ENCODE assay signal across 17 cellular contexts in genomic region chr3:4841225-4841624, GRCh38.
DNase-seq lines count a peak whose midpoint lies in the region; ATAC-seq and TF ChIP-seq lines count a peak whose summit lies in the region.
"Had no signal": no experiment of that assay in that cellular context is flagged by ENCODE, and none has a peak within 500 bp of the region (broad histone marks: within the 10 kb centered on the region; RNA-seq: fewer than 3 reads in every experiment).

No MANE protein-coding gene starts in this region.

- intact Hi-C loops in CD8-positive, alpha-beta T cell (cut with DNase I, micrococcal nuclease), result no loop called here
- intact Hi-C loops in stomach (cut with DNase I; ENCODE audit: low total_unique reads), result no loop called here
- intact Hi-C loops in right cardiac atrium (cut with DNase I), result no loop called here

- H3K4me3 ChIP-seq in CD8-positive, alpha-beta T cell (ENCODE audit: low read depth, low read length), result no peak overlapping the region
- no peak overlapping the region for H3K4me3 ChIP-seq in stomach
- H3K4me3 ChIP-seq in right cardiac atrium (ENCODE audit: low read length), result no peak overlapping the region
- H3K4me3 ChIP-seq: BLaER1 treated with 17β-estradiol and CSF1 and Interleukin-3, amounts not matched to agents 10 nM and 100 nM; spleen; upper lobe of right lung had no signal

- DNase-seq in NCI-H1105 treated with DMSO at 0.1 percent for 48 hours (lab: John Stamatoyannopoulos, UW) (peak; percentile 35), NCI-H1105 (lab: John Stamatoyannopoulos, UW) (no peak), kidney tubule cell (ENCODE audit: low spot score) (peak; percentile 76), stomach (no peak), NCI-H128 (lab: John Stamatoyannopoulos, UW; ENCODE audit: unreplicated experiment) (no peak), right cardiac atrium (no peak)
- no peak for DNase-seq in CD8-positive, alpha-beta T cell
- no peak for DNase-seq in activated naive CD4-positive, alpha-beta T cell treated with anti-CD3 and anti-CD28 coated beads, Interleukin-2, amount 50 U/mL, for 72 hours (ENCODE audit: low spot score in 2 of 2)
- DNase-seq: cerebellar nuclear complex, DND-41, NCI-H510A, spleen, upper lobe of right lung had no signal

- peaks cover 64% of the 10 kb centered on the region for H3K4me1 Mint-ChIP-seq in CD8-positive, alpha-beta T cell (ENCODE audit: low read depth)

- POLR2A ChIA-PET in CD8-positive, alpha-beta T cell (lab: Charles Lee), result interaction anchor here (1.5 kb wide), 1 partner anchor 10 kb away, joined by 4 read pairs; no protein-coding TSS in a partner anchor

- no peaks in the 10 kb centered on the region for H3K36me3 ChIP-seq in CD8-positive, alpha-beta T cell (ENCODE audit: insufficient read depth, low read length)
- H3K36me3 ChIP-seq in stomach, result peaks cover 0 to 27% (median 23%) of the 10 kb centered on the region in 4 donors

- no peak for TF ChIP-seq CTCF in CD8-positive, alpha-beta T cell (IDR thresholded peaks at IDR 0.05)
- no peak for TF ChIP-seq CTCF in stomach (IDR thresholded peaks at IDR 0.05)

- no peak for TF ChIP-seq POLR2A in stomach (IDR thresholded peaks at IDR 0.05)

- peaks cover 63% of the 10 kb centered on the region for H3K4me1 ChIP-seq in CD8-positive, alpha-beta T cell (ENCODE audit: insufficient read depth, low read length)
- H3K4me1 ChIP-seq in stomach, result peaks cover 0 to 6% (median 0%) of the 10 kb centered on the region in 4 donors
- no peaks in the 10 kb centered on the region for H3K4me1 ChIP-seq in right cardiac atrium (ENCODE audit: control insufficient read depth, insufficient read depth, low read length)
- H3K4me1 ChIP-seq: parathyroid adenoma, upper lobe of right lung had no signal

- H3K27me3 ChIP-seq in CD8-positive, alpha-beta T cell (ENCODE audit: insufficient read depth, low read length), result no peaks in the 10 kb centered on the region
- H3K27me3 ChIP-seq in stomach, result no peaks in the 10 kb centered on the region
- H3K27me3 ChIP-seq in right cardiac atrium (ENCODE audit: control insufficient read depth, insufficient read depth), result no peaks in the 10 kb centered on the region
- H3K27me3 ChIP-seq: spleen, upper lobe of right lung had no signal

- H3K27ac ChIP-seq in CD8-positive, alpha-beta T cell (ENCODE audit: low read depth, low read length), result no peak overlapping the region
- H3K27ac ChIP-seq in stomach (peak overlapping the region in 2 of 5 donors; percentile 15 to 20), right cardiac atrium (ENCODE audit: low read length) (no peak overlapping the region)
- H3K27ac ChIP-seq: 22Rv1; BLaER1 treated with 17β-estradiol and CSF1 and Interleukin-3, amounts not matched to agents 10 nM and 100 nM; parathyroid adenoma; spleen; upper lobe of right lung had no signal

- WGBS in stomach, 5 donors, result 79 to 90% (median 84%) methylated on average over 3 of the region's 3 CpGs
- WGBS in right cardiac atrium, result 84% methylated on average over 3 of the region's 3 CpGs

- H3K36me3 Mint-ChIP-seq in CD8-positive, alpha-beta T cell, result peaks cover 36% of the 10 kb centered on the region
- H3K36me3 Mint-ChIP-seq in activated naive CD4-positive, alpha-beta T cell treated with anti-CD3 and anti-CD28 coated beads, Interleukin-2, amount 50 U/mL, for 72 hours, result peaks cover 36 to 39% of the 10 kb centered on the region in 2 donors

- CTCF ChIA-PET in CD8-positive, alpha-beta T cell (lab: Charles Lee), result interaction anchor here (1.3 kb wide), 1 partner anchor 129 kb away, joined by 3 read pairs; no protein-coding TSS in a partner anchor

- no peak overlapping the region for H3K4me3 Mint-ChIP-seq in CD8-positive, alpha-beta T cell
- H3K4me3 Mint-ChIP-seq: stimulated activated memory B cell treated with anti-CD40 and anti-IgM and Interleukin-4, amounts not matched to agents 10 μg/mL and 1 μg/mL and 100 μg/mL, for 72 hours had no signal

- no peak for ATAC-seq in CD8-positive, alpha-beta T cell
- ATAC-seq in activated naive CD4-positive, alpha-beta T cell treated with anti-CD3 and anti-CD28 coated beads, Interleukin-2, amount 50 U/mL, for 72 hours, result no peak
- no peak for ATAC-seq in right cardiac atrium
- ATAC-seq: stimulated activated memory B cell treated with anti-CD40 and anti-IgM and Interleukin-4, amounts not matched to agents 10 μg/mL and 1 μg/mL and 100 μg/mL, for 72 hours; upper lobe of right lung had no signal

- TF ChIP-seq EP300 in stomach (IDR thresholded peaks at IDR 0.05), result no peak

- H3K9me3 ChIP-seq in CD8-positive, alpha-beta T cell (ENCODE audit: low read length), result no peaks in the 10 kb centered on the region
- no peaks in the 10 kb centered on the region for H3K9me3 ChIP-seq in stomach
- no peaks in the 10 kb centered on the region for H3K9me3 ChIP-seq in right cardiac atrium (ENCODE audit: control insufficient read depth, low read length)
- H3K9me3 ChIP-seq: BLaER1 treated with 17β-estradiol and CSF1 and Interleukin-3, amounts not matched to agents 10 nM and 100 nM; spleen; upper lobe of right lung had no signal

- no peaks in the 10 kb centered on the region for H3K27me3 Mint-ChIP-seq in CD8-positive, alpha-beta T cell (ENCODE audit: low read depth)
- H3K27me3 Mint-ChIP-seq: stimulated activated memory B cell treated with anti-CD40 and anti-IgM and Interleukin-4, amounts not matched to agents 10 μg/mL and 1 μg/mL and 100 μg/mL, for 72 hours had no signal

- H3K9me3 Mint-ChIP-seq in CD8-positive, alpha-beta T cell, result no peaks in the 10 kb centered on the region
- peaks cover 0 to 3% of the 10 kb centered on the region in 2 donors for H3K9me3 Mint-ChIP-seq in activated naive CD4-positive, alpha-beta T cell treated with anti-CD3 and anti-CD28 coated beads, Interleukin-2, amount 50 U/mL, for 72 hours
- H3K9me3 Mint-ChIP-seq: stimulated activated memory B cell treated with anti-CD40 and anti-IgM and Interleukin-4, amounts not matched to agents 10 μg/mL and 1 μg/mL and 100 μg/mL, for 72 hours had no signal

- peak overlapping the region; percentile 20 for H3K27ac Mint-ChIP-seq in CD8-positive, alpha-beta T cell
- peak overlapping the region; percentile 94 for H3K27ac Mint-ChIP-seq in activated naive CD4-positive, alpha-beta T cell treated with anti-CD3 and anti-CD28 coated beads, Interleukin-2, amount 50 U/mL, for 72 hours
- H3K27ac Mint-ChIP-seq: stimulated activated memory B cell treated with anti-CD40 and anti-IgM and Interleukin-4, amounts not matched to agents 10 μg/mL and 1 μg/mL and 100 μg/mL, for 72 hours had no signal

Comparison
In these comparisons a context has a peak if more than half of its experiments do, and no peak if none do; other contexts are left out.
1. DNase-seq: peak in NCI-H1105 treated with DMSO at 0.1 percent for 48 hours (single experiment) and kidney tubule cell (single experiment); none in NCI-H1105 (single experiment), CD8-positive, alpha-beta T cell (0 of 7), activated naive CD4-positive, alpha-beta T cell treated with anti-CD3 and anti-CD28 coated beads, Interleukin-2, amount 50 U/mL, for 72 hours (0 of 2), stomach (single experiment), NCI-H128 (single experiment) and right cardiac atrium (0 of 3).